Comparison of ENCODE assay signal across 24 cellular contexts in genomic region chr19:33802801-33803200, GRCh38. TPM values are rescaled to one million over a fixed set of nuclear protein-coding genes. Genes with fewer than 3 reads are reported as not detected.
DNase-seq lines count a peak whose midpoint lies in the region; ATAC-seq, FAIRE-seq and TF ChIP-seq lines count a peak whose summit lies in the region.
"Had no signal": no experiment of that assay in that cellular context is flagged by ENCODE, and none has a peak within 500 bp of the region (broad histone marks: within the 10 kb centered on the region; RNA-seq: fewer than 3 reads in every experiment).

No MANE protein-coding gene starts in this region.

- peaks cover 0 to 97% (median 86%) of the 10 kb centered on the region in 11 experiments; a peak in 19 of 22 replicates for H4K20me1 ChIP-seq in BLaER1 treated with 17β-estradiol and CSF1 and Interleukin-3, amounts not matched to agents 10 nM and 100 nM

- TF ChIP-seq CTCF in A549 (IDR thresholded peaks at IDR 0.05) (no peak), esophagus muscularis mucosa (IDR thresholded peaks at IDR 0.05) (no peak)

- DNase-seq in A549 (ENCODE audit: low read depth in 1 of 2, low spot score in 1 of 2) (no peak), esophagus muscularis mucosa (ENCODE audit: extremely low spot score) (no peak), NCI-H1930 (lab: John Stamatoyannopoulos, UW) (no peak), dedifferentiated amniotic fluid mesenchymal stem cell (ENCODE audit: extremely low spot score) (no peak)
- DNase-seq in stimulated activated naive B cell treated with anti-CD40 and anti-IgM and Interleukin-4, amounts not matched to agents 10 μg/mL and 1 μg/mL and 100 μg/mL, for 72 hours = no peak
- no peak for DNase-seq in activated CD8-positive, alpha-beta T cell treated with anti-CD3 and anti-CD28 coated beads, Interleukin-2, amount 10 ng/mL, durations not matched to agents 7 days and 5 days
- DNase-seq: DMS153, DND-41, Karpas-422, NCI-H1092, NCI-H1417 treated with DMSO at 0.1 percent for 48 hours, NCI-H1694 treated with DMSO at 0.1 percent for 48 hours, NCI-H2081 treated with DMSO at 0.1 percent for 48 hours, NCI-H2171, NCI-H226, NCI-H510A, NCI-H69, SJCRH30 had no signal

- peak overlapping the region; percentile 47 for H3K27ac Mint-ChIP-seq in stimulated activated naive B cell treated with anti-CD40 and anti-IgM and Interleukin-4, amounts not matched to agents 10 μg/mL and 1 μg/mL and 100 μg/mL, for 72 hours
- no peak overlapping the region for H3K27ac Mint-ChIP-seq in activated CD8-positive, alpha-beta T cell treated with anti-CD3 and anti-CD28 coated beads, Interleukin-2, amount 10 ng/mL, durations not matched to agents 7 days and 5 days
- H3K27ac Mint-ChIP-seq: B cell had no signal

- H3K4me2 ChIP-seq in A549 = peak overlapping the region; percentile 57; the same call in 1 of the 3 replicates
- H3K4me2 ChIP-seq in BLaER1 treated with 17β-estradiol and CSF1 and Interleukin-3, amounts not matched to agents 10 nM and 100 nM = no peak overlapping the region; a peak in 1 of 22 replicates

- TF ChIP-seq EP300 in A549 (IDR thresholded peaks at IDR 0.05) (no peak), esophagus muscularis mucosa (IDR thresholded peaks at IDR 0.05) (no peak)

- no peaks in the 10 kb centered on the region for H3K27me3 ChIP-seq in BLaER1 treated with 17β-estradiol and CSF1 and Interleukin-3, amounts not matched to agents 10 nM and 100 nM
- H3K27me3 ChIP-seq in esophagus muscularis mucosa = no peaks in the 10 kb centered on the region
- H3K27me3 ChIP-seq: SJCRH30 had no signal

- peaks cover 80% of the 10 kb centered on the region for H3K4me1 ChIP-seq in A549
- peaks cover 24 to 81% (median 67%) of the 10 kb centered on the region in 10 experiments for H3K4me1 ChIP-seq in BLaER1 treated with 17β-estradiol and CSF1 and Interleukin-3, amounts not matched to agents 10 nM and 100 nM
- H3K4me1 ChIP-seq in esophagus muscularis mucosa = peaks cover 18 to 84% (median 72%) of the 10 kb centered on the region in 4 donors

- no peaks in the 10 kb centered on the region for H3K9me3 Mint-ChIP-seq in stimulated activated naive B cell treated with anti-CD40 and anti-IgM and Interleukin-4, amounts not matched to agents 10 μg/mL and 1 μg/mL and 100 μg/mL, for 72 hours
- no peaks in the 10 kb centered on the region for H3K9me3 Mint-ChIP-seq in activated CD8-positive, alpha-beta T cell treated with anti-CD3 and anti-CD28 coated beads, Interleukin-2, amount 10 ng/mL, durations not matched to agents 7 days and 5 days (ENCODE audit: insufficient read depth)

- intact Hi-C loops in esophagus muscularis mucosa (cut with DNase I) = no loop called here

- 94% methylated on average over 1 of the region's 1 CpG for WGBS in A549 (ENCODE audit: missing lambda C conversion rate)
- WGBS in esophagus muscularis mucosa = no CpG with 5 or more reads among the region's 1 CpG

- CTCF ChIA-PET in A549 (lab: Yijun Ruan, JAX) = interaction anchor here (0.9 to 5.0 kb wide), 5 partner anchors 8 to 28 kb away, joined by 3 to 48 read pairs (median 3); no protein-coding TSS in a partner anchor
- CTCF ChIA-PET in activated CD8-positive, alpha-beta T cell treated with anti-CD3 and anti-CD28 coated beads, Interleukin-2, amount 10 ng/mL, durations not matched to agents 7 days and 5 days (lab: Charles Lee) = no interaction called here

- TF ChIP-seq POLR2A in A549 (IDR thresholded peaks at IDR 0.05; ENCODE audit: low read length) (no peak), esophagus muscularis mucosa (IDR thresholded peaks at IDR 0.05; ENCODE audit: low read depth) (no peak)

- no peak for ATAC-seq in A549
- no peak for ATAC-seq in stimulated activated naive B cell treated with anti-CD40 and anti-IgM and Interleukin-4, amounts not matched to agents 10 μg/mL and 1 μg/mL and 100 μg/mL, for 72 hours (replicated peaks)
- ATAC-seq in activated CD8-positive, alpha-beta T cell treated with anti-CD3 and anti-CD28 coated beads, Interleukin-2, amount 10 ng/mL, durations not matched to agents 7 days and 5 days = no peak
- ATAC-seq: Panc1, SK-N-SH treated with all-trans-retinoic acid at 6 μM for 48 hours had no signal

- POLR2A ChIA-PET in A549 (lab: Yijun Ruan, JAX) = no interaction called here
- POLR2A ChIA-PET in activated CD8-positive, alpha-beta T cell treated with anti-CD3 and anti-CD28 coated beads, Interleukin-2, amount 10 ng/mL, durations not matched to agents 7 days and 5 days (lab: Charles Lee) = no interaction called here

- H3K4me3 ChIP-seq in A549 (no peak overlapping the region), esophagus muscularis mucosa (no peak overlapping the region)
- no peak overlapping the region for H3K4me3 ChIP-seq in BLaER1 treated with 17β-estradiol and CSF1 and Interleukin-3, amounts not matched to agents 10 nM and 100 nM
- H3K4me3 ChIP-seq: SJCRH30 had no signal

- H3K36me3 Mint-ChIP-seq in stimulated activated naive B cell treated with anti-CD40 and anti-IgM and Interleukin-4, amounts not matched to agents 10 μg/mL and 1 μg/mL and 100 μg/mL, for 72 hours = no peaks in the 10 kb centered on the region
- no peaks in the 10 kb centered on the region for H3K36me3 Mint-ChIP-seq in activated CD8-positive, alpha-beta T cell treated with anti-CD3 and anti-CD28 coated beads, Interleukin-2, amount 10 ng/mL, durations not matched to agents 7 days and 5 days (ENCODE audit: low read depth)

- no peak for TF ChIP-seq RAD21 in A549 (conservative IDR thresholded peaks at IDR 0.05 in 1 of 2, IDR thresholded peaks at IDR 0.05 in 1 of 2)

- FAIRE-seq in A549 (lab: Jason Lieb, UNC) = no peak
- FAIRE-seq: GM12892, H54 had no signal

- H3K4me1 Mint-ChIP-seq in stimulated activated naive B cell treated with anti-CD40 and anti-IgM and Interleukin-4, amounts not matched to agents 10 μg/mL and 1 μg/mL and 100 μg/mL, for 72 hours = peaks cover 0 to 5% of the 10 kb centered on the region in 2 donors
- H3K4me1 Mint-ChIP-seq in activated CD8-positive, alpha-beta T cell treated with anti-CD3 and anti-CD28 coated beads, Interleukin-2, amount 10 ng/mL, durations not matched to agents 7 days and 5 days (ENCODE audit: low read depth) = no peaks in the 10 kb centered on the region

- H3K9me3 ChIP-seq in A549 = no peaks in the 10 kb centered on the region
- H3K9me3 ChIP-seq in BLaER1 treated with 17β-estradiol and CSF1 and Interleukin-3, amounts not matched to agents 10 nM and 100 nM (replicated peaks in 1 of 11) = no peaks in the 10 kb centered on the region
- no peaks in the 10 kb centered on the region for H3K9me3 ChIP-seq in esophagus muscularis mucosa
- H3K9me3 ChIP-seq: SJCRH30 had no signal

- no peak overlapping the region for H3K4me3 Mint-ChIP-seq in stimulated activated naive B cell treated with anti-CD40 and anti-IgM and Interleukin-4, amounts not matched to agents 10 μg/mL and 1 μg/mL and 100 μg/mL, for 72 hours
- H3K4me3 Mint-ChIP-seq in activated CD8-positive, alpha-beta T cell treated with anti-CD3 and anti-CD28 coated beads, Interleukin-2, amount 10 ng/mL, durations not matched to agents 7 days and 5 days = no peak overlapping the region
- H3K4me3 Mint-ChIP-seq: B cell had no signal

- H3K36me3 ChIP-seq in BLaER1 treated with 17β-estradiol and CSF1 and Interleukin-3, amounts not matched to agents 10 nM and 100 nM = peaks cover 75 to 93% (median 88%) of the 10 kb centered on the region in 11 experiments
- peaks cover 0 to 66% (median 51%) of the 10 kb centered on the region in 4 donors for H3K36me3 ChIP-seq in esophagus muscularis mucosa

- H3K27ac ChIP-seq in A549 (peak overlapping the region; percentile 88 to 90; a peak in 5 of 6 replicates), esophagus muscularis mucosa (replicated peaks in 1 of 4) (peak overlapping the region; percentile 75 to 96 (median 89))
- H3K27ac ChIP-seq in BLaER1 treated with 17β-estradiol and CSF1 and Interleukin-3, amounts not matched to agents 10 nM and 100 nM = peak overlapping the region in 2 of 11 experiments; percentile 17 to 22; a peak in 2 of 22 replicates
- H3K27ac ChIP-seq: SJCRH30 had no signal

- no peaks in the 10 kb centered on the region for H3K27me3 Mint-ChIP-seq in stimulated activated naive B cell treated with anti-CD40 and anti-IgM and Interleukin-4, amounts not matched to agents 10 μg/mL and 1 μg/mL and 100 μg/mL, for 72 hours
- peaks cover 12% of the 10 kb centered on the region for H3K27me3 Mint-ChIP-seq in activated CD8-positive, alpha-beta T cell treated with anti-CD3 and anti-CD28 coated beads, Interleukin-2, amount 10 ng/mL, durations not matched to agents 7 days and 5 days (ENCODE audit: low read depth)
- H3K27me3 Mint-ChIP-seq: B cell had no signal

- H3K9ac ChIP-seq in BLaER1 treated with 17β-estradiol and CSF1 and Interleukin-3, amounts not matched to agents 10 nM and 100 nM = peak overlapping the region in 8 of 11 experiments; percentile 10 to 52 (median 36); a peak in 7 of 22 replicates

TF ChIP-seq in A549, 52 proteins besides CTCF, POLR2A, EP300 and RAD21 (continues in another document):
- no peak for TF ChIP-seq NPAS2 (CRISPR knock-in tag; IDR thresholded peaks at IDR 0.05; ENCODE audit: borderline replicate concordance)
- no peak for TF ChIP-seq RCOR1 (IDR thresholded peaks at IDR 0.05; ENCODE audit: low read depth, low read length)
- no peak for TF ChIP-seq USF2 (IDR thresholded peaks at IDR 0.05)
- no peak for TF ChIP-seq HDAC2 (IDR thresholded peaks at IDR 0.05)

RNA-seq across cellular contexts. Expression of gene KCTD15, which starts 6.1 kb away (rescaled TPM):
- polyA plus RNA-seq in A549 (2011; rRNA removed) (54.0 and 55.7 TPM in 2 replicates), A549 (2017; fragmentation: RNase III; extraction: RNeasy Plus Mini Kit Qiagen cat#74134 plus additional on column Dnase treatment) (53.4 to 56.5 TPM (median 55.7 TPM) in 3 replicates)
- polyA plus RNA-seq in A549 (2012; cell fraction: cytosol; rRNA removed) = 122 and 161 TPM in 2 replicates
- 266 and 321 TPM in 2 replicates for polyA plus RNA-seq in A549 (2012; cell fraction: nucleus; rRNA removed)
- polyA minus RNA-seq in A549 (2011; rRNA and poly(A)+ RNA removed) = 48.2 and 48.5 TPM in 2 replicates
- 100 to 1,000 TPM in 1 of 4 donors, 10 to 100 TPM in 3; 91.3 to 117 (median 95.0) TPM for total RNA-seq in esophagus muscularis mucosa
- under 1 TPM; 0.42 TPM for total RNA-seq in activated CD8-positive, alpha-beta T cell treated with anti-CD3 and anti-CD28 coated beads, Interleukin-2, amount 10 ng/mL, durations not matched to agents 7 days and 5 days

Comparison
In these comparisons a context has a peak if more than half of its experiments do, and no peak if none do; other contexts are left out.
1. RNA of gene KCTD15, which starts 6.1 kb away (total RNA-seq): 91.3 to 117 TPM in esophagus muscularis mucosa; 0.42 TPM in activated CD8-positive, alpha-beta T cell treated with anti-CD3 and anti-CD28 coated beads, Interleukin-2, amount 10 ng/mL, durations not matched to agents 7 days and 5 days; every median in the first group is over 10 times any median in the second.